ENCODE assay signal across 15 cellular contexts in the genomic region with DNA sequence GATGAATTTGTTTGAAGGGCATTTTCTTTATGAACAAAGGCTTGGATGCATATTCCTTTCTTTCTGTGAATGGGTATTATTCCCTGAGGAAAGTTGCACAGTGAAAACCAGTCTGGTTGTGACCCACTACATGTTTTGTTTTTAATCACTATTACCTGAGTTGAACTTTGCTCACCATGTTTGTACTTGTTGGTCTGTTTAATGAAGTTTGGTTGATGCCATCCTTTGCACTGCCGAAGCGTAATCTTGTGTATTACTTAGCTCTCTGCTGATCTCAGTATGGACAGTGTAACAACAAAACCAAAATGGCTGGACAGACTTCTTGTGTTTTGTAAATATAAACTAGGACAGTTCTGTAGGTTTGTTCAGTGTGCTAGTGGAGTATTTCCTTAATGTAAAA.
"Had no signal": no experiment of that assay in that cellular context is flagged by ENCODE, and none has a peak within 500 bp of the region (broad histone marks: within the 10 kb centered on the region; RNA-seq: fewer than 3 reads in every experiment).

No MANE protein-coding gene starts in this region.

- H3K4me3 Mint-ChIP-seq: activated CD4-positive, alpha-beta T cell treated with anti-CD3 and anti-CD28 coated beads, Interleukin-2, amount 10 ng/mL, durations not matched to agents 24 days and 14 days; activated naive CD8-positive, alpha-beta T cell treated with anti-CD3 and anti-CD28 coated beads, Interleukin-2, amount 10 ng/mL, durations not matched to agents 7 days and 5 days; effector memory CD8-positive, alpha-beta T cell; immature natural killer cell; nephron had no signal

- H3K4me3 ChIP-seq: body of pancreas, tibial artery had no signal

- H3K27me3 ChIP-seq: body of pancreas, tibial artery had no signal

- H3K27me3 Mint-ChIP-seq: activated CD4-positive, alpha-beta T cell treated with anti-CD3 and anti-CD28 coated beads, Interleukin-2, amount 10 ng/mL, durations not matched to agents 24 days and 14 days; activated naive CD8-positive, alpha-beta T cell treated with anti-CD3 and anti-CD28 coated beads, Interleukin-2, amount 10 ng/mL, durations not matched to agents 7 days and 5 days; effector memory CD8-positive, alpha-beta T cell had no signal

- FAIRE-seq: urothelium cell line had no signal

- DNase-seq: activated CD4-positive, alpha-beta T cell treated with anti-CD3 and anti-CD28 coated beads, Interleukin-2, amount 10 ng/mL, durations not matched to agents 24 days and 14 days; activated CD4-positive, CD25-positive, alpha-beta regulatory T cell; activated naive CD8-positive, alpha-beta T cell treated with anti-CD3 and anti-CD28 coated beads, Interleukin-2, amount 10 ng/mL, durations not matched to agents 7 days and 5 days; amygdala; body of pancreas; caudate nucleus; effector memory CD8-positive, alpha-beta T cell; immature natural killer cell; occipital lobe; retina; stimulated activated naive CD4-positive, alpha-beta T cell treated with Interleukin-2 at 50 U/mL for 16 hours; substantia nigra; tibial artery had no signal

- H3K4me1 ChIP-seq: tibial artery had no signal

- ATAC-seq: body of pancreas; effector memory CD8-positive, alpha-beta T cell had no signal

- H3K9me3 ChIP-seq: body of pancreas, tibial artery had no signal

- H3K27ac Mint-ChIP-seq: activated CD4-positive, alpha-beta T cell treated with anti-CD3 and anti-CD28 coated beads, Interleukin-2, amount 10 ng/mL, durations not matched to agents 24 days and 14 days; activated naive CD8-positive, alpha-beta T cell treated with anti-CD3 and anti-CD28 coated beads, Interleukin-2, amount 10 ng/mL, durations not matched to agents 7 days and 5 days; immature natural killer cell had no signal

- H3K27ac ChIP-seq: body of pancreas, tibial artery had no signal

- H3K9me3 Mint-ChIP-seq: immature natural killer cell, nephron had no signal
